Comparison of ENCODE assay signal across 1 cellular context in the genomic region with DNA sequence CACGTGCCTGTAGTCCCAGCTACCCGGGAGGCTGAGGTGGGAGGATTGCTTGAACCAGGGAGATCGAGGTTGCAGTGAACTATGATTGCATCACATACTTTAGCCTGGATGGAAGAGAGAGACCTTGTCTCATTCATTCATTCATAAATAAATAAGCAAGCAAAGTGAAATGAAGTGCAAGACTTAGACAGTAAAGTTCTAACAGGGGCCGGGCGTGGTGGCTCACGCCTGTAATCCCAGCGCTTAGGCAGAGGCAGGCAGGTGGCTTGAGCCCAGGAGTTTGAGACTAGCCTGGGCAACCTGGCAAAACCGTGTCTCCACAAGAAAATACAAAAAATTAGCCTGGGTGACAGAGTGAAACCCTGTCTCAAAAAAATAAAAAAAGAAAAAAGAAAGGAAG.
A peak's percentile ranks its signal among the peaks of the same experiment; 100 is the strongest.
TF ChIP-seq lines count a peak whose summit lies in the region.

No MANE protein-coding gene starts in this region.

TF ChIP-seq in HepG2, 621 proteins besides CTCF, POLR2A, EP300 and RAD21:
- TF ChIP-seq ZNF782 (CRISPR knock-in tag; IDR thresholded peaks at IDR 0.05; ENCODE audit: borderline replicate concordance): no peak
- TF ChIP-seq, protein P1, sequence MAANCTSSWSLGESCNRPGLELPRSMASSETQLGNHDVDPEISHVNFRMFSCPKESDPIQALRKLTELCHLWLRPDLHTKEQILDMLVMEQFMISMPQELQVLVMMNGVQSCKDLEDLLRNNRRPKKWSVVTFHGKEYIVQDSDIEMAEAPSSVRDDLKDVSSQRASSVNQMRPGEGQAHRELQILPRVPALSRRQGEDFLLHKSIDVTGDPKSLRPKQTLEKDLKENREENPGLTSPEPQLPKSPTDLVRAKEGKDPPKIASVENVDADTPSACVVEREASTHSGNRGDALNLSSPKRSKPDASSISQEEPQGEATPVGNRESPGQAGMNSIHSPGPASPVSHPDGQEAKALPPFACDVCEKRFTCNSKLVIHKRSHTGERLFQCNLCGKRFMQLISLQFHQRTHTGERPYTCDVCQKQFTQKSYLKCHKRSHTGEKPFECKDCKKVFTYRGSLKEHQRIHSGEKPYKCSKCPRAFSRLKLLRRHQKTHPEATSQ (CRISPR knock-in tag; IDR thresholded peaks at IDR 0.05; ENCODE audit: borderline replicate concordance): no peak
- TF ChIP-seq, protein P2, sequence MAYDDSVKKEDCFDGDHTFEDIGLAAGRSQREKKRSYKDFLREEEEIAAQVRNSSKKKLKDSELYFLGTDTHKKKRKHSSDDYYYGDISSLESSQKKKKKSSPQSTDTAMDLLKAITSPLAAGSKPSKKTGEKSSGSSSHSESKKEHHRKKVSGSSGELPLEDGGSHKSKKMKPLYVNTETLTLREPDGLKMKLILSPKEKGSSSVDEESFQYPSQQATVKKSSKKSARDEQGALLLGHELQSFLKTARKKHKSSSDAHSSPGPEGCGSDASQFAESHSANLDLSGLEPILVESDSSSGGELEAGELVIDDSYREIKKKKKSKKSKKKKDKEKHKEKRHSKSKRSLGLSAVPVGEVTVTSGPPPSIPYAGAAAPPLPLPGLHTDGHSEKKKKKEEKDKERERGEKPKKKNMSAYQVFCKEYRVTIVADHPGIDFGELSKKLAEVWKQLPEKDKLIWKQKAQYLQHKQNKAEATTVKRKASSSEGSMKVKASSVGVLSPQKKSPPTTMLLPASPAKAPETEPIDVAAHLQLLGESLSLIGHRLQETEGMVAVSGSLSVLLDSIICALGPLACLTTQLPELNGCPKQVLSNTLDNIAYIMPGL (CRISPR knock-in tag; IDR thresholded peaks at IDR 0.05; ENCODE audit: borderline replicate concordance in 1 of 2, low read depth in 1 of 2): no peak
- TF ChIP-seq RELA (CRISPR knock-in tag; IDR thresholded peaks at IDR 0.05): no peak
- peak; percentile 46; the same call in 1 of the 2 replicates for TF ChIP-seq CEBPB (IDR thresholded peaks at IDR 0.05; ENCODE audit: borderline replicate concordance, low read depth, low read length)
- no peak for TF ChIP-seq NCOA5 (CRISPR knock-in tag; IDR thresholded peaks at IDR 0.05)
- TF ChIP-seq ZNF660 (CRISPR knock-in tag; IDR thresholded peaks at IDR 0.05; ENCODE audit: borderline replicate concordance, low read depth): no peak
- TF ChIP-seq ATF1 (CRISPR knock-in tag; IDR thresholded peaks at IDR 0.05): no peak
- no peak for TF ChIP-seq ZNF841 (CRISPR knock-in tag; IDR thresholded peaks at IDR 0.05; ENCODE audit: borderline replicate concordance)
- TF ChIP-seq, protein P3, sequence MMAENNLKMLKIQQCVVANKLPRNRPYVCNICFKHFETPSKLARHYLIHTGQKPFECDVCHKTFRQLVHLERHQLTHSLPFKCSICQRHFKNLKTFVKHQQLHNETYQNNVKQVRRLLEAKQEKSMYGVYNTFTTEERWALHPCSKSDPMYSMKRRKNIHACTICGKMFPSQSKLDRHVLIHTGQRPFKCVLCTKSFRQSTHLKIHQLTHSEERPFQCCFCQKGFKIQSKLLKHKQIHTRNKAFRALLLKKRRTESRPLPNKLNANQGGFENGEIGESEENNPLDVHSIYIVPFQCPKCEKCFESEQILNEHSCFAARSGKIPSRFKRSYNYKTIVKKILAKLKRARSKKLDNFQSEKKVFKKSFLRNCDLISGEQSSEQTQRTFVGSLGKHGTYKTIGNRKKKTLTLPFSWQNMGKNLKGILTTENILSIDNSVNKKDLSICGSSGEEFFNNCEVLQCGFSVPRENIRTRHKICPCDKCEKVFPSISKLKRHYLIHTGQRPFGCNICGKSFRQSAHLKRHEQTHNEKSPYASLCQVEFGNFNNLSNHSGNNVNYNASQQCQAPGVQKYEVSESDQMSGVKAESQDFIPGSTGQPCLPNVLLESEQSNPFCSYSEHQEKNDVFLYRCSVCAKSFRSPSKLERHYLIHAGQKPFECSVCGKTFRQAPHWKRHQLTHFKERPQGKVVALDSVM (CRISPR knock-in tag; IDR thresholded peaks at IDR 0.05): peak; percentile 27; the same call in 1 of the 2 replicates
